In the genomic region with DNA sequence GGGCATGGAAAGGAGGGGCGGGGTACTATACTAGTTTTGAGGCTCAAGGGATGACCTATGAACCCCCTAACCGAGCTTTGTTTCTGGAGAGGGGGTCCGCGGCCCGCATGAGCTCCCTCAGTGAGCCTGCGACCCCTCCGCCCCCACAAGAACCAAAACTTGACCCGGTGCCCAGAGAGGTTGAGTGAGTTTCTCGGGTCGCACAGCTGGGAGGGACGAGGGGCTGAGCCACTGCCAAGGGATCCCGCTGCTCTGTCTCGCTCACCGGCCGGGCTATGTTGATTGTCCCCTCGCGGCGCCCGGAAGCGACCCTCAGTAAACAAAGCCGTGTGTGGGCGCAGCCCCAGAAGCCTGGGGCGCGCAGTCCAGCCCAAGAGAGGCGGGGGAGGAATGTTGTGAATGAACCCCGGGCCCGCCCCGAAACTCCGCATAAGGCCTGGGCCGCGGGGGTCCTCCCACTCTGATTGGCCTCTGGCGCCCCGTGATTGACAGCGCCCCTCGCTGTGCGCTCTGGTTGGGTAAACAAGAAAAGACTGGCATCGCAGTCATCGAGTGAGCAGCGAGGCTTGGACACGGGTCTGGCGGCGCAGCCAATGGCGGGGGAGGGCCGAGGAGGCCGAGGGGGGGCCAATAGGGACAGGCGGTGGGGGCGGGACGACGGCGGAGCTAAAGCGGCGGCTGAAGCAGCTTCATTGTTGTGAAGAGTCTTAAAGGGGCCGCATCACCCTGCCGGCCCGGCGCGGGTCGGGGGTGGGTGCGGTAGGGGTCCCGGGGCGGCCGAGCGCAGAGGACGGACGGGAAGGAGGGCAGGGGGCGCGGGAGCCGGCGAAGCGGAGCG, we compare ENCODE assay signal across 8 cellular contexts.
A peak's percentile ranks its signal among the peaks of the same experiment; 100 is the strongest.
DNase-seq lines count a peak whose midpoint lies in the region; ATAC-seq and TF ChIP-seq lines count a peak whose summit lies in the region.

A gene (plus strand): TSS at position 692 of the 838 bp plus-strand sequence. CDS start 206 bp downstream, outside the sequence.

- DNase-seq in AG09309 (ENCODE audit: low read depth) = peak; percentile 98
- DNase-seq in NCI-H345 (lab: John Stamatoyannopoulos, UW) = peak; percentile 98
- DNase-seq in activated CD4-positive, CD25-positive, alpha-beta regulatory T cell (lab: John Stamatoyannopoulos, UW) = peak; percentile 81 to 92 (median 84)
- peak; percentile 70 to 76 for DNase-seq in central memory CD8-positive, alpha-beta T cell (ENCODE audit: low spot score in 2 of 2)
- DNase-seq in iris pigment epithelial cell (ENCODE audit: low read depth) = peak; percentile 100
- DNase-seq in stimulated activated CD4-positive, alpha-beta T cell treated with anti-CD3 and anti-CD28 coated beads, Interleukin-12 subunit alpha, Interleukin-12 subunit beta, amount 100 ng/mL, for 24 hours (ENCODE audit: low read depth in 2 of 2) = peak; percentile 89 to 94

- peak within 1 kb of the TSS; percentile 95 for H3K4me3 ChIP-seq in AG09309 (ENCODE audit: control insufficient read depth, low read depth, low read length)

- H3K27ac Mint-ChIP-seq in central memory CD8-positive, alpha-beta T cell (ENCODE audit: low read depth) = peak within 1 kb of the TSS; percentile 90

- peak; percentile 92 for ATAC-seq in GM19025 (IDR thresholded peaks at IDR 0.05; ENCODE audit: low read depth, unreplicated experiment)
- peak; percentile 96 for ATAC-seq in HG03280 (IDR thresholded peaks at IDR 0.05; ENCODE audit: unreplicated experiment)
- peak; percentile 71 for ATAC-seq in central memory CD8-positive, alpha-beta T cell (replicated peaks; ENCODE audit: extremely low read depth, poor library complexity, severe bottlenecking)

- peaks cover 13% of the 10 kb centered on the region for H3K36me3 Mint-ChIP-seq in central memory CD8-positive, alpha-beta T cell (ENCODE audit: insufficient read depth)

- H3K4me1 Mint-ChIP-seq in central memory CD8-positive, alpha-beta T cell = peaks cover 31% of the 10 kb centered on the region

- peak within 1 kb of the TSS; percentile 93 for H3K4me3 Mint-ChIP-seq in central memory CD8-positive, alpha-beta T cell

- H3K27me3 Mint-ChIP-seq in central memory CD8-positive, alpha-beta T cell = no peaks in the 10 kb centered on the region

- TF ChIP-seq CTCF in AG09309 (IDR thresholded peaks at IDR 0.05; ENCODE audit: control insufficient read depth, insufficient read depth, low read depth, low read length, missing control alignments) = no peak

- H3K9me3 Mint-ChIP-seq in central memory CD8-positive, alpha-beta T cell = no peaks in the 10 kb centered on the region

Comparison
In these comparisons a context has a peak if more than half of its experiments do, and no peak if none do; other contexts are left out.
1. Peak in every context shown above with its lines: DNase-seq, ATAC-seq and H3K4me3 ChIP-seq.